Comparison of ENCODE assay signal across 8 cellular contexts in the genomic region with DNA sequence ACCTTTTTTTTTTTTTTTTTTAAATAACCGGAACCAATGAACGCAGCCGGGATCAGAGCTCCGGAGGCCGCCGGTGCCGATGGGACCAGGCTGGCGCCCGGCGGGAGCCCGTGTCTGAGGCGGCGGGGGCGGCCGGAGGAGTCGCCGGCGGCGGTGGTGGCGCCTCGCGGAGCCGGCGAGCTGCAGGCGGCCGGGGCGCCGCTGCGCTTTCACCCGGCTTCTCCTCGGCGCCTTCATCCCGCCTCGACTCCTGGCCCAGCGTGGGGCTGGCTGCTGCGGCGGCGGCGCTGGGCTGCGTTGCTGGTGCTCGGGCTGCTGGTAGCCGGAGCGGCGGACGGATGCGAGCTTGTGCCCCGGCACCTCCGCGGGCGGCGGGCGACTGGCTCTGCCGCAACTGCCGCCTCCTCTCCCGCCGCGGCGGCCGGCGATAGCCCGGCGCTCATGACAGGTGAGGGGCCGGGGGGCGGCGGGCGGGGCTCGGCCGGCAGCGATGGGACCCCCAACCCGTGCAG.
DNase-seq lines count a peak whose midpoint lies in the region; ATAC-seq and TF ChIP-seq lines count a peak whose summit lies in the region.

No MANE protein-coding gene starts in this region.

- peaks cover 32% of the 10 kb centered on the region for H3K4me1 ChIP-seq in KMS-11 (ENCODE audit: low read depth, poor library complexity, severe bottlenecking)

- no peaks in the 10 kb centered on the region for H3K36me3 ChIP-seq in KMS-11 (ENCODE audit: insufficient read depth)

- TF ChIP-seq CTCF in KMS-11 (conservative IDR thresholded peaks at IDR 0.05; ENCODE audit: low read depth, low read length) (no peak), cardiac fibroblast (IDR thresholded peaks at IDR 0.05; ENCODE audit: low read depth, low read length) (no peak)

- H3K4me3 ChIP-seq in GM08714 (ENCODE audit: low read length) (peak overlapping the region; percentile 87), KMS-11 (IDR thresholded peaks at IDR 0.05; ENCODE audit: insufficient read depth, low read depth, low read length) (peak overlapping the region; percentile 14), cardiac fibroblast (replicated peaks in 1 of 2; ENCODE audit: low read depth in 2 of 2, low read length in 2 of 2) (peak overlapping the region; percentile 67 to 83)

- peak overlapping the region; percentile 42; the same call in 1 of the 2 replicates for H3K9ac ChIP-seq in KMS-11

- peak; percentile 20 for ATAC-seq in GM21786 (IDR thresholded peaks at IDR 0.05; ENCODE audit: unreplicated experiment)

- no peaks in the 10 kb centered on the region for H3K27me3 ChIP-seq in KMS-11 (ENCODE audit: insufficient read depth, low read depth)
- no peaks in the 10 kb centered on the region for H3K27me3 ChIP-seq in layer of hippocampus (ENCODE audit: control insufficient read depth, insufficient read depth, low read length)

- H4K20me1 ChIP-seq in KMS-11 (ENCODE audit: insufficient read depth): no peaks in the 10 kb centered on the region

- 0 out of 2 replicates have a peak overlapping the region, but pooled peaks have one; percentile 52 for H3K4me2 ChIP-seq in KMS-11

- H2AFZ ChIP-seq in KMS-11 (ENCODE audit: low read depth): peak overlapping the region; percentile 38

- H3K27ac ChIP-seq in KMS-11 (peak overlapping the region; percentile 60), layer of hippocampus (ENCODE audit: low read depth, low read length) (peak overlapping the region; percentile 88)

- DNase-seq in activated CD4-positive, CD25-positive, alpha-beta regulatory T cell (lab: John Stamatoyannopoulos, UW): peak; percentile 17 to 53 (median 44)
- DNase-seq in cardiac fibroblast (ENCODE audit: low read depth in 2 of 2): peak; percentile 48 to 67
- DNase-seq in stimulated activated CD4-positive, alpha-beta T cell treated with anti-CD3 and anti-CD28 coated beads, Interleukin-4, amount 100 ng/mL, for 48 hours (ENCODE audit: low read depth in 2 of 2): peak; percentile 45 to 51
- no peak for DNase-seq in NCI-H446 treated with DMSO at 0.1 percent for 48 hours (lab: John Stamatoyannopoulos, UW)

- H3K79me2 ChIP-seq in KMS-11 (ENCODE audit: insufficient read depth, low read depth): peaks cover 35% of the 10 kb centered on the region

Comparison
In these comparisons a context has a peak if more than half of its experiments do, and no peak if none do; other contexts are left out.
1. H3K4me3 ChIP-seq: peak in every context shown above with its lines; median percentile 87 in GM08714; 75 in cardiac fibroblast; 14 in KMS-11.